Comparison of ENCODE assay signal across 8 cellular contexts in the genomic region with DNA sequence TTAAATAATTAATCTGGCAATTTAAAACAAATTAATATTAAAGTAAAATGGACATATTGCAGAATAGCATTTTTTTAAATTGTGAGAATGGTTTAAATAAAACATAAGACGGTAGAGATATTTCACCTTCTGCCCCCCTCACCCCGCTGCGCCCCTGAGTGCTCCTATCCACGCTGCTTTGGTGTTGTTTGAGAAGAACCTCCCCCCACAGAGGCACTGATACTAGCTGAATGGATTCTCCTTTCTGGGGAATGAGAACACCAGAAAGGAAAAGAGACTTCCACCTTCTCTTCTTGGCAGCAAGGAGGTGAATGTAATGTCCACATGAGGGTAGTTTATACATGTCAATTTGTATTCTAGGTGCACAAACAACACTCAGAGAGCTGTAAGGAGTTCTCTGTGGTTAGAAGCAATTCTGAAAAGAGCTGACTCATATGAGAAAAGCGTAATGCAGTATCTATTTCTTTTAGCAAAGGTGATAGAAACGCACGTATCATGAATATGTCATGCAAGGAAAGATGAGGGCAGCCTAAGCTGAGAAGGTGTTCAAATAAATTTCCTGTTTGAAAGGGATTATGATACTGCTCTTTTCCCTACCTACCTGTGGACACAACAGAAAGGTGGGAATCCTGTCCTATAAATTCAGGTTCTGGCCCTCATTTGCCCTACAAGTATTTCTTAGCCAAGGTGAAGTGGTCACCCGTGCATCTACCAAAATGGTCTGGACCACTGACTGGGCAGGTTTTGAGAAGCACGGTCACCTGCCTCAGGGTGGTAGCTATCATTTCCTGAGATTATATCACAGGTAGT.
DNase-seq lines count a peak whose midpoint lies in the region; ATAC-seq, FAIRE-seq and TF ChIP-seq lines count a peak whose summit lies in the region.

No MANE protein-coding gene starts in this region.

- no peaks in the 10 kb centered on the region for H3K36me3 Mint-ChIP-seq in nephron (ENCODE audit: low read depth)
- peaks cover 6 to 16% of the 10 kb centered on the region in 2 donors for H3K36me3 Mint-ChIP-seq in stimulated activated naive B cell treated with anti-CD40 and anti-IgM and Interleukin-4, amounts not matched to agents 10 μg/mL and 1 μg/mL and 100 μg/mL, for 72 hours

- H3K27me3 Mint-ChIP-seq in nephron (ENCODE audit: low read depth): no peaks in the 10 kb centered on the region
- H3K27me3 Mint-ChIP-seq in stimulated activated naive B cell treated with anti-CD40 and anti-IgM and Interleukin-4, amounts not matched to agents 10 μg/mL and 1 μg/mL and 100 μg/mL, for 72 hours: no peaks in the 10 kb centered on the region

- peaks cover 35% of the 10 kb centered on the region for H3K4me1 Mint-ChIP-seq in nephron
- peaks cover 11 to 33% of the 10 kb centered on the region in 2 donors for H3K4me1 Mint-ChIP-seq in stimulated activated naive B cell treated with anti-CD40 and anti-IgM and Interleukin-4, amounts not matched to agents 10 μg/mL and 1 μg/mL and 100 μg/mL, for 72 hours

- H3K9me3 Mint-ChIP-seq in nephron: no peaks in the 10 kb centered on the region
- no peaks in the 10 kb centered on the region for H3K9me3 Mint-ChIP-seq in stimulated activated naive B cell treated with anti-CD40 and anti-IgM and Interleukin-4, amounts not matched to agents 10 μg/mL and 1 μg/mL and 100 μg/mL, for 72 hours

- no peak overlapping the region for H3K4me3 Mint-ChIP-seq in nephron
- no peak overlapping the region for H3K4me3 Mint-ChIP-seq in stimulated activated naive B cell treated with anti-CD40 and anti-IgM and Interleukin-4, amounts not matched to agents 10 μg/mL and 1 μg/mL and 100 μg/mL, for 72 hours

- DNase-seq in RCC 7860 (ENCODE audit: low spot score) (peak; percentile 87), HTR-8/SVneo (ENCODE audit: insufficient read length, low spot score) (no peak)
- DNase-seq in activated effector memory CD4-positive, alpha-beta T cell treated with anti-CD3 and anti-CD28 coated beads, Interleukin-2, amount 50 U/mL, for 16 hours: no peak
- DNase-seq in stimulated activated naive B cell treated with anti-CD40 and anti-IgM and Interleukin-4, amounts not matched to agents 10 μg/mL and 1 μg/mL and 100 μg/mL, for 72 hours: no peak
- no peak for DNase-seq in stimulated activated CD4-positive, alpha-beta T cell treated with anti-CD3 and anti-CD28 coated beads, Interleukin-4, amount 100 ng/mL, for 24 hours

- ATAC-seq in GM18909 (IDR thresholded peaks at IDR 0.05; ENCODE audit: poor library complexity, unreplicated experiment) (peak; percentile 65), HG02610 (IDR thresholded peaks at IDR 0.05; ENCODE audit: unreplicated experiment) (peak; percentile 82)
- ATAC-seq in stimulated activated naive B cell treated with anti-CD40 and anti-IgM and Interleukin-4, amounts not matched to agents 10 μg/mL and 1 μg/mL and 100 μg/mL, for 72 hours (replicated peaks): no peak

- peak overlapping the region; percentile 13 to 90 (median 82) for H3K27ac Mint-ChIP-seq in nephron
- H3K27ac Mint-ChIP-seq in stimulated activated naive B cell treated with anti-CD40 and anti-IgM and Interleukin-4, amounts not matched to agents 10 μg/mL and 1 μg/mL and 100 μg/mL, for 72 hours: no peak overlapping the region

- TF ChIP-seq CTCF in nephron (IDR thresholded peaks at IDR 0.05; ENCODE audit: unreplicated experiment in 3 of 3): no peak

- FAIRE-seq in RCC 7860 (lab: Jason Lieb, UNC) (peak; percentile 92), HTR-8/SVneo (lab: Jason Lieb, UNC) (no peak)

Comparison
In these comparisons a context has a peak if more than half of its experiments do, and no peak if none do; other contexts are left out.
1. ATAC-seq: peak in GM18909 (single experiment) and HG02610 (single experiment); none in stimulated activated naive B cell treated with anti-CD40 and anti-IgM and Interleukin-4, amounts not matched to agents 10 μg/mL and 1 μg/mL and 100 μg/mL, for 72 hours (0 of 2).